Comparison of ENCODE assay signal across 1 cellular context in genomic region chr6:107491059-107491609, GRCh38.
TF ChIP-seq lines count a peak whose summit lies in the region.

No MANE protein-coding gene starts in this region.

TF ChIP-seq in HEK293, 187 proteins besides CTCF, POLR2A, EP300 and RAD21 (continued from another document):
- TF ChIP-seq ZNF398 (tag by site-specific recombination; IDR thresholded peaks at IDR 0.05) (peak; percentile 63), ZNF791 (tag by site-specific recombination; IDR thresholded peaks at IDR 0.05) (no peak), MYNN (tag by site-specific recombination; IDR thresholded peaks at IDR 0.05; ENCODE audit: borderline replicate concordance) (no peak), ZNF610 (tag by site-specific recombination; IDR thresholded peaks at IDR 0.05; ENCODE audit: borderline replicate concordance) (no peak), ZBTB17 (tag by site-specific recombination; IDR thresholded peaks at IDR 0.05) (peak; percentile 78), ZNF777 (tag by site-specific recombination; IDR thresholded peaks at IDR 0.05; ENCODE audit: borderline replicate concordance) (no peak), ZNF184 (tag by site-specific recombination; IDR thresholded peaks at IDR 0.05) (no peak)
